Comparison of ENCODE assay signal across 1 cellular context in genomic region chr6:149545754-149546471, GRCh38.
A peak's percentile ranks its signal among the peaks of the same experiment; 100 is the strongest.
TF ChIP-seq lines count a peak whose summit lies in the region.

Gene PPIL4, minus strand, starts transcription at chr6:149546043. Its CDS starts 38 bp downstream, at chr6:149546005.

TF ChIP-seq in K562, 482 proteins besides CTCF, POLR2A, EP300 and RAD21 (continued from another document and continues in another):
- TF ChIP-seq STAT6 (CRISPR knock-in tag; IDR thresholded peaks at IDR 0.05): no peak
- TF ChIP-seq KAT7 (CRISPR knock-in tag; IDR thresholded peaks at IDR 0.05; ENCODE audit: borderline replicate concordance): no peak
- TF ChIP-seq ARID3B (CRISPR knock-in tag; IDR thresholded peaks at IDR 0.05; ENCODE audit: borderline replicate concordance): no peak
- no peak for TF ChIP-seq PHTF2 (CRISPR knock-in tag; IDR thresholded peaks at IDR 0.05)
- TF ChIP-seq SMARCB1 (IDR thresholded peaks at IDR 0.05; ENCODE audit: insufficient read length, low read depth): peak; percentile 34
- peak in 1 of 2 experiments; percentile 10; a peak in 1 of 4 replicates for TF ChIP-seq ETV6 (IDR thresholded peaks at IDR 0.05; ENCODE audit: borderline replicate concordance in 1 of 2, low read depth in 2 of 2, low read length in 1 of 2)
- no peak for TF ChIP-seq ETV6 (CRISPR knock-in tag; IDR thresholded peaks at IDR 0.05; ENCODE audit: borderline replicate concordance)
- no peak for TF ChIP-seq PURB (CRISPR knock-in tag; IDR thresholded peaks at IDR 0.05; ENCODE audit: low read depth)
- no peak for TF ChIP-seq FOS (IDR thresholded peaks at IDR 0.05; ENCODE audit: extremely low read depth, insufficient read length)
- TF ChIP-seq THRB (CRISPR knock-in tag; conservative IDR thresholded peaks at IDR 0.05): 0 out of 2 replicates have a peak, but pooled peaks have one; percentile 1
- TF ChIP-seq ZNF184 (CRISPR knock-in tag; IDR thresholded peaks at IDR 0.05): no peak
- TF ChIP-seq HNRNPLL (IDR thresholded peaks at IDR 0.05; ENCODE audit: low read depth, low read length, poor library complexity, severe bottlenecking): peak; percentile 74
- TF ChIP-seq U2AF2 (optimal IDR thresholded peaks at IDR 0.05; ENCODE audit: low read depth, low read length): no peak
- peak; percentile 75 for TF ChIP-seq L3MBTL2 (IDR thresholded peaks at IDR 0.05)
- no peak for TF ChIP-seq SNAPC5 (CRISPR knock-in tag; IDR thresholded peaks at IDR 0.05)
- peak; percentile 94 for TF ChIP-seq MYC (IDR thresholded peaks at IDR 0.05; ENCODE audit: low read depth, low read length)
- TF ChIP-seq MYC (CRISPR knock-in tag; IDR thresholded peaks at IDR 0.05; ENCODE audit: borderline replicate concordance, low read depth): peak; percentile 80; the same call in 1 of the 2 replicates
- peak; percentile 96 for TF ChIP-seq CCNT2 (IDR thresholded peaks at IDR 0.05; ENCODE audit: borderline replicate concordance, extremely low read depth, insufficient read length, low read depth, low read length)
- TF ChIP-seq ZNF445 (CRISPR knock-in tag; IDR thresholded peaks at IDR 0.05; ENCODE audit: low read depth): no peak
- peak; percentile 98 for TF ChIP-seq ETS1 (conservative IDR thresholded peaks at IDR 0.05; ENCODE audit: control insufficient read depth, low read depth, low read length)
- peak; percentile 64; the same call in 1 of the 2 replicates for TF ChIP-seq ZNF384 (IDR thresholded peaks at IDR 0.05; ENCODE audit: low read depth, low read length)
- TF ChIP-seq CREBBP (IDR thresholded peaks at IDR 0.05; ENCODE audit: low read depth, low read length): no peak
- TF ChIP-seq SREBF2 (CRISPR knock-in tag; IDR thresholded peaks at IDR 0.05): no peak
- peak; percentile 26; the same call in 1 of the 2 replicates for TF ChIP-seq TARDBP (IDR thresholded peaks at IDR 0.05)
- peak; percentile 40; the same call in 1 of the 2 replicates for TF ChIP-seq NFIC (IDR thresholded peaks at IDR 0.05)
- TF ChIP-seq DNMT1 (IDR thresholded peaks at IDR 0.05): no peak
- peak; percentile 5; the same call in 1 of the 2 replicates for TF ChIP-seq KLF6 (CRISPR knock-in tag; IDR thresholded peaks at IDR 0.05; ENCODE audit: borderline replicate concordance)
- no peak for TF ChIP-seq HMBOX1 (IDR thresholded peaks at IDR 0.05)
- TF ChIP-seq ZNF512 (tag; IDR thresholded peaks at IDR 0.05): no peak
- peak; percentile 72 for TF ChIP-seq USF2 (CRISPR knock-in tag; IDR thresholded peaks at IDR 0.05)
- TF ChIP-seq NFRKB (IDR thresholded peaks at IDR 0.05; ENCODE audit: low read depth): peak; percentile 88
- TF ChIP-seq ZNF431 (CRISPR knock-in tag; IDR thresholded peaks at IDR 0.05): 0 out of 2 replicates have a peak, but pooled peaks have one; percentile 16
- TF ChIP-seq HBP1 (CRISPR knock-in tag; IDR thresholded peaks at IDR 0.05): no peak
- TF ChIP-seq ZBTB34 (CRISPR knock-in tag; IDR thresholded peaks at IDR 0.05): no peak
- no peak for TF ChIP-seq CHD1 (IDR thresholded peaks at IDR 0.05; ENCODE audit: low read length)
- no peak for TF ChIP-seq COPS2 (conservative IDR thresholded peaks at IDR 0.05)
- peak; percentile 83 for TF ChIP-seq ZFX (CRISPR knock-in tag; IDR thresholded peaks at IDR 0.05)
- TF ChIP-seq SREBF1 (IDR thresholded peaks at IDR 0.05; ENCODE audit: borderline replicate concordance, low read depth, low read length): no peak
- TF ChIP-seq RBM34 (IDR thresholded peaks at IDR 0.05; ENCODE audit: borderline replicate concordance, insufficient read depth, low read length): no peak
- TF ChIP-seq ZNF398 (CRISPR knock-in tag; IDR thresholded peaks at IDR 0.05): no peak
- peak; percentile 90; the same call in 1 of the 2 replicates for TF ChIP-seq MTA3 (IDR thresholded peaks at IDR 0.05; ENCODE audit: borderline replicate concordance)
- TF ChIP-seq SNIP1 (IDR thresholded peaks at IDR 0.05; ENCODE audit: low read depth): no peak
- peak; percentile 73 for TF ChIP-seq ATF3 (IDR thresholded peaks at IDR 0.05)
- TF ChIP-seq ATF3 (CRISPR knock-in tag; conservative IDR thresholded peaks at IDR 0.05): peak; percentile 77; the same call in 1 of the 2 replicates
- TF ChIP-seq MIER1 (IDR thresholded peaks at IDR 0.05; ENCODE audit: low read depth): no peak
- peak; percentile 32; the same call in 1 of the 2 replicates for TF ChIP-seq TCF3 (CRISPR knock-in tag; IDR thresholded peaks at IDR 0.05)
- no peak for TF ChIP-seq FOXM1 (IDR thresholded peaks at IDR 0.05; ENCODE audit: low read depth)
- no peak for TF ChIP-seq FOXM1 (CRISPR knock-in tag; IDR thresholded peaks at IDR 0.05; ENCODE audit: low read depth)
